ENCODE assay signal across 8 cellular contexts in genomic region chr11:59615637-59616395, GRCh38. TPM values are rescaled to one million over a fixed set of nuclear protein-coding genes. Genes with fewer than 3 reads are reported as not detected.
A peak's percentile ranks its signal among the peaks of the same experiment; 100 is the strongest.
DNase-seq lines count a peak whose midpoint lies in the region; ATAC-seq and TF ChIP-seq lines count a peak whose summit lies in the region.

A gene with protein sequence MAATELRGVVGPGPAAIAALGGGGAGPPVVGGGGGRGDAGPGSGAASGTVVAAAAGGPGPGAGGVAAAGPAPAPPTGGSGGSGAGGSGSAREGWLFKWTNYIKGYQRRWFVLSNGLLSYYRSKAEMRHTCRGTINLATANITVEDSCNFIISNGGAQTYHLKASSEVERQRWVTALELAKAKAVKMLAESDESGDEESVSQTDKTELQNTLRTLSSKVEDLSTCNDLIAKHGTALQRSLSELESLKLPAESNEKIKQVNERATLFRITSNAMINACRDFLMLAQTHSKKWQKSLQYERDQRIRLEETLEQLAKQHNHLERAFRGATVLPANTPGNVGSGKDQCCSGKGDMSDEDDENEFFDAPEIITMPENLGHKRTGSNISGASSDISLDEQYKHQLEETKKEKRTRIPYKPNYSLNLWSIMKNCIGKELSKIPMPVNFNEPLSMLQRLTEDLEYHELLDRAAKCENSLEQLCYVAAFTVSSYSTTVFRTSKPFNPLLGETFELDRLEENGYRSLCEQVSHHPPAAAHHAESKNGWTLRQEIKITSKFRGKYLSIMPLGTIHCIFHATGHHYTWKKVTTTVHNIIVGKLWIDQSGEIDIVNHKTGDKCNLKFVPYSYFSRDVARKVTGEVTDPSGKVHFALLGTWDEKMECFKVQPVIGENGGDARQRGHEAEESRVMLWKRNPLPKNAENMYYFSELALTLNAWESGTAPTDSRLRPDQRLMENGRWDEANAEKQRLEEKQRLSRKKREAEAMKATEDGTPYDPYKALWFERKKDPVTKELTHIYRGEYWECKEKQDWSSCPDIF (minus strand): TSS chr11:59615774. CDS start chr11:59615664, 110 bp downstream.

- ATAC-seq in GM18499 (IDR thresholded peaks at IDR 0.05; ENCODE audit: insufficient read depth, unreplicated experiment) (peak; percentile 80), HG02943 (IDR thresholded peaks at IDR 0.05; ENCODE audit: low read depth, unreplicated experiment) (peak; percentile 91), left ventricle myocardium superior (peak; percentile 92)

- H3K36me3 ChIP-seq in prostate gland = no peaks in the 10 kb centered on the region
- H3K36me3 ChIP-seq in urinary bladder (ENCODE audit: insufficient read depth) = no peaks in the 10 kb centered on the region

- peaks cover 8% of the 10 kb centered on the region for H3K4me1 ChIP-seq in prostate gland (replicated peaks)
- H3K4me1 ChIP-seq in urinary bladder (ENCODE audit: insufficient read depth) = no peaks in the 10 kb centered on the region

- TF ChIP-seq CTCF in prostate gland (IDR thresholded peaks at IDR 0.05) = no peak

- 0% methylated on average over 23 of the region's 55 CpGs for WGBS in prostate gland
- WGBS in urinary bladder = under 1% methylated on average over 55 of the region's 55 CpGs

- DNase-seq in NCI-H187 treated with DMSO at 0.1 percent for 48 hours (lab: John Stamatoyannopoulos, UW) = peak; percentile 100
- peak; percentile 90 to 100 (median 100) for DNase-seq in anterior cingulate cortex (lab: John Stamatoyannopoulos, UW)
- peak; percentile 98 for DNase-seq in left ventricle myocardium superior
- peak; percentile 100 for DNase-seq in prostate gland (ENCODE audit: low spot score)

- H3K4me3 ChIP-seq in prostate gland (peak within 1 kb of the TSS; percentile 60 to 84), urinary bladder (ENCODE audit: low read depth, low read length) (peak within 1 kb of the TSS; percentile 95)

- intact Hi-C loops in T-helper 2 cell treated with Interferon-gamma antibody and Interleukin-4, amounts not matched to agents 100 ng/mL and 5 ng/mL, for 36 hours (cut with micrococcal nuclease) = loop anchor here (1.0 kb wide), 8 partner anchors 53 to 1959 kb away; partner anchors contain the start of genes CLP1, MRPL16, PATL1 and STX3
- intact Hi-C loops in left ventricle myocardium superior (cut with micrococcal nuclease) = loop anchor here (2.0 kb wide), 1 partner anchor 53 kb away; the partner anchor contains the start of gene PATL1
- intact Hi-C loops in prostate gland (cut with DNase I) = loop anchor here (1.0 kb wide), 2 partner anchors 53 to 65 kb away; partner anchors contain the start of gene PATL1

- no peaks in the 10 kb centered on the region for H3K27me3 ChIP-seq in prostate gland (replicated peaks; ENCODE audit: insufficient read depth)

- H3K27ac ChIP-seq in prostate gland (peak within 1 kb of the TSS; percentile 91 to 95), urinary bladder (ENCODE audit: low read depth) (peak within 1 kb of the TSS; percentile 99)

- TF ChIP-seq POLR2A in prostate gland (IDR thresholded peaks at IDR 0.05) = peak; percentile 75

- no peaks in the 10 kb centered on the region for H3K9me3 ChIP-seq in prostate gland

RNA-seq across cellular contexts. Expression of the gene that starts here (rescaled TPM):
- 40.3 and 42.3 TPM in 2 replicates for total RNA-seq in T-helper 2 cell treated with Interferon-gamma antibody and Interleukin-4, amounts not matched to agents 100 ng/mL and 5 ng/mL, for 36 hours
- total RNA-seq in left ventricle myocardium superior (40.9 TPM), prostate gland (10 to 100 TPM; 46.1 to 49.0 TPM), urinary bladder (45.2 TPM)
- polyA plus RNA-seq in urinary bladder = 23.3 TPM

Comparison
In these comparisons a context has a peak if more than half of its experiments do, and no peak if none do; other contexts are left out.
1. Peak in every context shown above with its lines: DNase-seq, ATAC-seq, H3K4me3 ChIP-seq and H3K27ac ChIP-seq.